Comparison of ENCODE assay signal across 13 cellular contexts in the genomic region with DNA sequence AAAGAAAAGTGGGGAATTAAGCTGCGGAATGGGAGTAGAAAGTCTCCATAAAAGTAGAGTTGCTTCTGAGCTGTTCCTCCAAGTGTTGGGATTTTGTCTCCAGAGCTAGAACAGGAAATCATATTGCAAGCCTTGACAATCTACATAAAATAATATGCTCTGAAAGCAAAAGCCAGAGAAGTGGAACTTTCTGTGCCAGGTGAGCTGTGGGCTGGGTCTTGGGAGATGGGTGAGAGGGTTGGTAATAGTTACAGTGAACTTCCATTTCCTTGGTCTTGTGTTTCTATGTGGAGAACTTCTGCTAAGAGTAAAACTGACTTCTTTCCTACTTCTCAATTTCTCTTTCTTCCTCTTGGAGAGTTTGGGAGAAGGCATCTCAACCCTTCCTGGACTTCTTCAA. TPM values are rescaled to one million over a fixed set of nuclear protein-coding genes. Genes with fewer than 3 reads are reported as not detected.
DNase-seq lines count a peak whose midpoint lies in the region; ATAC-seq and TF ChIP-seq lines count a peak whose summit lies in the region.
"Had no signal": no experiment of that assay in that cellular context is flagged by ENCODE, and none has a peak within 500 bp of the region (broad histone marks: within the 10 kb centered on the region; RNA-seq: fewer than 3 reads in every experiment).

No MANE protein-coding gene starts in this region.

- CTCF ChIA-PET in CD4-positive, alpha-beta T cell (lab: Charles Lee), result interaction anchor here (1.3 to 3.1 kb wide), 3 partner anchors 10 to 190 kb away, joined by 3 to 15 read pairs (median 14); no protein-coding TSS in a partner anchor

- intact Hi-C loops in CD4-positive, alpha-beta T cell (cut with DNase I, micrococcal nuclease), result loop anchor here in 1 of 2 experiments (1.0 to 10.0 kb wide), 3 partner anchors 11 to 943 kb away; partner anchors contain the start of gene ZNF184

- peaks cover 7% of the 10 kb centered on the region for H3K27me3 Mint-ChIP-seq in CD4-positive, alpha-beta T cell
- peaks cover 11% of the 10 kb centered on the region for H3K27me3 Mint-ChIP-seq in brain
- H3K27me3 Mint-ChIP-seq in osteocyte (ENCODE audit: unreplicated experiment), result no peaks in the 10 kb centered on the region

- no peak for ATAC-seq in CD4-positive, alpha-beta T cell (ENCODE audit: poor library complexity)

- H3K4me3 Mint-ChIP-seq in CD4-positive, alpha-beta T cell, result peak overlapping the region; percentile 98
- peak overlapping the region; percentile 65 to 99 (median 97) for H3K4me3 Mint-ChIP-seq in brain
- H3K4me3 Mint-ChIP-seq in osteocyte (ENCODE audit: unreplicated experiment), result no peak overlapping the region

- H3K4me2 ChIP-seq in KMS-11, result peak overlapping the region; percentile 36; the same call in 1 of the 2 replicates

- H3K4me3 ChIP-seq in KMS-11 (IDR thresholded peaks at IDR 0.05; ENCODE audit: insufficient read depth, low read depth, low read length) (no peak overlapping the region), HAP-1 (no peak overlapping the region)

- no peaks in the 10 kb centered on the region for H3K9me3 ChIP-seq in CD4-positive, alpha-beta T cell (ENCODE audit: control insufficient read depth, low read length)
- no peaks in the 10 kb centered on the region for H3K9me3 ChIP-seq in HAP-1

- no peak overlapping the region; the same call in 1 of the 2 replicates for H3K9ac ChIP-seq in KMS-11

- H3K36me3 ChIP-seq in KMS-11 (ENCODE audit: insufficient read depth), result no peaks in the 10 kb centered on the region
- H3K36me3 ChIP-seq in HAP-1 (replicated peaks), result no peaks in the 10 kb centered on the region

- H4K20me1 ChIP-seq in KMS-11 (ENCODE audit: insufficient read depth), result no peaks in the 10 kb centered on the region

- DNase-seq in CD4-positive, alpha-beta T cell, result no peak
- DNase-seq in osteocyte (ENCODE audit: extremely low spot score, unreplicated experiment) (no peak), DMS79 treated with DMSO at 0.1 percent for 48 hours (lab: John Stamatoyannopoulos, UW) (no peak), HAP-1 (ENCODE audit: low spot score in 2 of 2) (no peak), AG08395 (ENCODE audit: low spot score) (no peak), activated gamma-delta T cell (lab: John Stamatoyannopoulos, UW) (no peak)
- DNase-seq: activated effector memory CD4-positive, alpha-beta T cell treated with anti-CD3 and anti-CD28 coated beads, Interleukin-2, amount 50 U/mL, for 16 hours; KG1; NCI-H446 treated with DMSO at 0.1 percent for 48 hours had no signal

- POLR2A ChIA-PET in CD4-positive, alpha-beta T cell (lab: Charles Lee), result interaction anchor here (1.0 to 2.8 kb wide), 15 partner anchors 11 to 408 kb away, joined by 3 to 40 read pairs (median 7); a partner anchor contains a TSS

- peaks cover 40% of the 10 kb centered on the region for H3K4me1 Mint-ChIP-seq in CD4-positive, alpha-beta T cell (ENCODE audit: low read depth)
- peaks cover 56% of the 10 kb centered on the region for H3K4me1 Mint-ChIP-seq in brain
- H3K4me1 Mint-ChIP-seq in osteocyte (ENCODE audit: unreplicated experiment), result peaks cover 30% of the 10 kb centered on the region

- peaks cover 42% of the 10 kb centered on the region for H3K4me1 ChIP-seq in KMS-11 (ENCODE audit: low read depth, poor library complexity, severe bottlenecking)
- peaks cover 11% of the 10 kb centered on the region for H3K4me1 ChIP-seq in HAP-1

- no peak overlapping the region for H2AFZ ChIP-seq in KMS-11 (ENCODE audit: low read depth)

- peak overlapping the region; percentile 97 for H3K27ac Mint-ChIP-seq in CD4-positive, alpha-beta T cell
- peak overlapping the region; percentile 12 to 97 (median 71) for H3K27ac Mint-ChIP-seq in brain
- peak overlapping the region; percentile 94 for H3K27ac Mint-ChIP-seq in osteocyte (ENCODE audit: unreplicated experiment)

- peaks cover 3% of the 10 kb centered on the region for H3K9me3 Mint-ChIP-seq in CD4-positive, alpha-beta T cell
- peaks cover 0 to 4% (median 0%) of the 10 kb centered on the region in 5 experiments for H3K9me3 Mint-ChIP-seq in brain
- H3K9me3 Mint-ChIP-seq in osteocyte (ENCODE audit: unreplicated experiment), result no peaks in the 10 kb centered on the region

- H3K27ac ChIP-seq in CD4-positive, alpha-beta T cell (ENCODE audit: low read depth, low read length), result peak overlapping the region; percentile 59
- peak overlapping the region; percentile 13; the same call in 1 of the 2 replicates for H3K27ac ChIP-seq in KMS-11

- H3K79me2 ChIP-seq in KMS-11 (ENCODE audit: insufficient read depth, low read depth), result no peaks in the 10 kb centered on the region

- H3K36me3 Mint-ChIP-seq in CD4-positive, alpha-beta T cell (ENCODE audit: low read depth), result peaks cover 25% of the 10 kb centered on the region
- H3K36me3 Mint-ChIP-seq in brain, result no peaks in the 10 kb centered on the region
- H3K36me3 Mint-ChIP-seq in osteocyte (ENCODE audit: unreplicated experiment), result no peaks in the 10 kb centered on the region

- in situ Hi-C loops in HAP-1 (cut with MboI; ENCODE audit: low sequenced_read_pairs), result no loop called here

- no peaks in the 10 kb centered on the region for H3K27me3 ChIP-seq in CD4-positive, alpha-beta T cell (ENCODE audit: control insufficient read depth, insufficient read depth, low read length)
- H3K27me3 ChIP-seq in KMS-11 (ENCODE audit: insufficient read depth, low read depth) (no peaks in the 10 kb centered on the region), HAP-1 (ENCODE audit: low read depth) (no peaks in the 10 kb centered on the region)

- no peak for TF ChIP-seq CTCF in CD4-positive, alpha-beta T cell (IDR thresholded peaks at IDR 0.05)
- TF ChIP-seq CTCF in KMS-11 (conservative IDR thresholded peaks at IDR 0.05; ENCODE audit: low read depth, low read length) (no peak), brain (conservative IDR thresholded peaks at IDR 0.05) (no peak), osteocyte (IDR thresholded peaks at IDR 0.05) (no peak)

RNA-seq across cellular contexts. Expression of gene HMGN4, which starts 6.3 kb away (rescaled TPM):
- total RNA-seq in CD4-positive, alpha-beta T cell, result 10 to 100 TPM; 22.7 to 24.8 TPM
- 70.0 TPM for polyA plus RNA-seq in brain (ENCODE audit: insufficient read depth, low read depth, low replicate concordance)
- 45.0 and 49.2 TPM in 2 replicates for total RNA-seq in osteocyte

RNA-seq across cellular contexts. Expression of gene BTN1A1, which starts 31.8 kb away (rescaled TPM):
- total RNA-seq in CD4-positive, alpha-beta T cell, result not detected
- polyA plus RNA-seq in brain (ENCODE audit: insufficient read depth, low read depth, low replicate concordance), result 0.36 TPM
- total RNA-seq in osteocyte, result not detected in 2 replicates
- total RNA-seq: Daoy had no signal
- polyA plus RNA-seq: urinary bladder had no signal
